9 cellular contexts compared by ENCODE assay signal in genomic region chr12:51049525-51049924, GRCh38. TPM values are rescaled to one million over a fixed set of nuclear protein-coding genes. Genes with fewer than 3 reads are reported as not detected.
DNase-seq lines count a peak whose midpoint lies in the region; ATAC-seq and TF ChIP-seq lines count a peak whose summit lies in the region.
"Had no signal": no experiment of that assay in that cellular context is flagged by ENCODE, and none has a peak within 500 bp of the region (broad histone marks: within the 10 kb centered on the region; RNA-seq: fewer than 3 reads in every experiment).

No MANE protein-coding gene starts in this region.

- H3K9me3 Mint-ChIP-seq in CD4-positive, alpha-beta T cell, result no peaks in the 10 kb centered on the region
- H3K9me3 Mint-ChIP-seq in MCF 10A (ENCODE audit: unreplicated experiment), result no peaks in the 10 kb centered on the region
- H3K9me3 Mint-ChIP-seq in naive B cell, result no peaks in the 10 kb centered on the region

- 65% methylated on average over 3 of the region's 3 CpGs for WGBS in prostate gland

- no TSS peak for BruUV-seq in MCF 10A (replicated peaks; lab: Mats Ljungman, UMichigan)

- no peaks in the 10 kb centered on the region for H3K36me3 ChIP-seq in prostate gland

- CTCF ChIA-PET in CD4-positive, alpha-beta T cell (lab: Charles Lee), result interaction anchor here (1.7 kb wide), 1 partner anchor 189 kb away, joined by 4 read pairs; the partner anchor contains the start of gene DAZAP2
- CTCF ChIA-PET in MCF 10A (lab: Yijun Ruan, JAX), result no interaction called here

- no peak for TF ChIP-seq CTCF in CD4-positive, alpha-beta T cell (IDR thresholded peaks at IDR 0.05)
- TF ChIP-seq CTCF in MCF 10A (IDR thresholded peaks at IDR 0.05; ENCODE audit: unreplicated experiment) (no peak), prostate gland (IDR thresholded peaks at IDR 0.05) (no peak)

- H3K4me3 ChIP-seq in Jurkat, Clone E6-1 (ENCODE audit: low read length), result peak overlapping the region; percentile 90
- H3K4me3 ChIP-seq in prostate gland, result peak overlapping the region in 1 of 2 donors; percentile 76

- H3K4me1 ChIP-seq in prostate gland (replicated peaks), result peaks cover 7% of the 10 kb centered on the region

- no peak for DNase-seq in CD4-positive, alpha-beta T cell
- DNase-seq in Jurkat, Clone E6-1 (ENCODE audit: low read depth, low spot score), result no peak
- no peak for DNase-seq in MCF 10A (ENCODE audit: unreplicated experiment)
- no peak for DNase-seq in naive B cell
- DNase-seq in NCI-H524 (lab: John Stamatoyannopoulos, UW), result no peak
- DNase-seq in prostate gland (ENCODE audit: low spot score), result no peak
- DNase-seq: body of pancreas had no signal

- peak overlapping the region; percentile 93 for H3K4me3 Mint-ChIP-seq in CD4-positive, alpha-beta T cell
- peak overlapping the region; percentile 94 for H3K4me3 Mint-ChIP-seq in MCF 10A (ENCODE audit: unreplicated experiment)
- H3K4me3 Mint-ChIP-seq in naive B cell, result peak overlapping the region in 6 of 8 donors; percentile 25 to 97 (median 95)

- H3K36me3 Mint-ChIP-seq in CD4-positive, alpha-beta T cell (ENCODE audit: low read depth), result peaks cover 47% of the 10 kb centered on the region
- H3K36me3 Mint-ChIP-seq in MCF 10A (ENCODE audit: insufficient read depth, unreplicated experiment) (peaks cover 45% of the 10 kb centered on the region), naive B cell (peaks cover 7 to 11% of the 10 kb centered on the region in 2 donors)

- no peaks in the 10 kb centered on the region for H3K27me3 ChIP-seq in CD4-positive, alpha-beta T cell (ENCODE audit: control insufficient read depth, insufficient read depth, low read length)
- H3K27me3 ChIP-seq in prostate gland (replicated peaks; ENCODE audit: insufficient read depth), result no peaks in the 10 kb centered on the region
- H3K27me3 ChIP-seq: body of pancreas had no signal

- no peak for TF ChIP-seq POLR2A in prostate gland (IDR thresholded peaks at IDR 0.05)

- H3K27ac ChIP-seq in CD4-positive, alpha-beta T cell (ENCODE audit: low read depth, low read length), result peak overlapping the region; percentile 22
- H3K27ac ChIP-seq in prostate gland, result no peak overlapping the region

- no peaks in the 10 kb centered on the region for H3K9me3 ChIP-seq in CD4-positive, alpha-beta T cell (ENCODE audit: control insufficient read depth, low read length)
- no peaks in the 10 kb centered on the region for H3K9me3 ChIP-seq in prostate gland
- H3K9me3 ChIP-seq: body of pancreas had no signal

- intact Hi-C loops in CD4-positive, alpha-beta T cell (cut with DNase I, micrococcal nuclease), result loop anchor here (2.0 to 5.0 kb wide), 5 partner anchors 168 to 647 kb away; partner anchors contain the start of genes DAZAP2 (in 2 of the 2), LARP4 (in 1 of the 2) and POU6F1 (in 1 of the 2)
- intact Hi-C loops in MCF 10A (cut with micrococcal nuclease) (loop anchor here (2.0 to 10.0 kb wide), 5 partner anchors 33 to 282 kb away; partner anchors contain the start of genes CSRNP2, DAZAP2 and POU6F1), prostate gland (cut with DNase I) (loop anchor here (5.0 to 10.0 kb wide), 2 partner anchors 33 to 165 kb away; partner anchors contain the start of genes CSRNP2 and POU6F1)

- peaks cover 39% of the 10 kb centered on the region for H3K4me1 Mint-ChIP-seq in CD4-positive, alpha-beta T cell (ENCODE audit: low read depth)
- peaks cover 7% of the 10 kb centered on the region for H3K4me1 Mint-ChIP-seq in MCF 10A (ENCODE audit: insufficient read depth, unreplicated experiment)
- peaks cover 22 to 40% (median 27%) of the 10 kb centered on the region in 3 donors for H3K4me1 Mint-ChIP-seq in naive B cell

- peak overlapping the region; percentile 93 for H3K27ac Mint-ChIP-seq in CD4-positive, alpha-beta T cell
- H3K27ac Mint-ChIP-seq in MCF 10A (ENCODE audit: low read depth, unreplicated experiment) (peak overlapping the region; percentile 93), naive B cell (peak overlapping the region in 2 of 6 donors; percentile 90 to 91)

- no peak for ATAC-seq in CD4-positive, alpha-beta T cell (ENCODE audit: poor library complexity)
- ATAC-seq in naive B cell (ENCODE audit: low read depth in 2 of 2) (no peak), HG03378 (IDR thresholded peaks at IDR 0.05; ENCODE audit: unreplicated experiment) (no peak), HG02885 (IDR thresholded peaks at IDR 0.05; ENCODE audit: poor library complexity, unreplicated experiment) (no peak)
- ATAC-seq: body of pancreas had no signal

- no peaks in the 10 kb centered on the region for H3K27me3 Mint-ChIP-seq in CD4-positive, alpha-beta T cell
- H3K27me3 Mint-ChIP-seq in MCF 10A (ENCODE audit: insufficient read depth, unreplicated experiment), result no peaks in the 10 kb centered on the region
- no peaks in the 10 kb centered on the region for H3K27me3 Mint-ChIP-seq in naive B cell

- POLR2A ChIA-PET in CD4-positive, alpha-beta T cell (lab: Charles Lee), result interaction anchor here (1.1 to 2.2 kb wide), 4 partner anchors 23 to 285 kb away, joined by 4 to 12 read pairs (median 7); partner anchors contain the start of genes ATF1, POU6F1 and SLC11A2
- POLR2A ChIA-PET in MCF 10A (lab: Yijun Ruan, JAX), result interaction anchor here (0.6 to 5.7 kb wide), 13 partner anchors 11 to 285 kb away, joined by 3 to 108 read pairs (median 4); partner anchors contain the start of genes ATF1, CSRNP2 and SLC11A2

RNA-seq across cellular contexts. Expression of gene LETMD1, which starts 1.4 kb away (rescaled TPM):
- total RNA-seq in CD4-positive, alpha-beta T cell, result 10 to 100 TPM; 51.8 to 54.1 TPM
- polyA plus RNA-seq in Jurkat, Clone E6-1 (2012; ENCODE audit: insufficient read depth, insufficient read length), result 67.5 TPM
- 60.5 and 65.8 TPM in 2 replicates for total RNA-seq in MCF 10A (2022)
- 10 to 100 TPM; 17.9 to 32.7 (median 24.8) TPM for polyA plus RNA-seq in naive B cell (ENCODE audit: low read depth in 6 of 6)
- 10 to 100 TPM; 63.3 to 63.6 TPM for total RNA-seq in prostate gland

RNA-seq across cellular contexts. Expression of gene SLC11A2, which starts 23.3 kb away (rescaled TPM):
- total RNA-seq in CD4-positive, alpha-beta T cell, result 10 to 100 TPM; 43.6 to 47.7 TPM
- polyA plus RNA-seq in Jurkat, Clone E6-1 (2012; ENCODE audit: insufficient read depth, insufficient read length), result 24.6 TPM
- total RNA-seq in MCF 10A (2022) (45.6 and 60.9 TPM in 2 replicates), prostate gland (10 to 100 TPM; 61.8 to 64.5 TPM)
- polyA plus RNA-seq in naive B cell (ENCODE audit: low read depth in 6 of 6), result 10 to 100 TPM in 2 of 6 donors, 1 to 10 TPM in 4; 7.7 to 14.5 (median 9.4) TPM

RNA-seq across cellular contexts. Expression of gene CSRNP2, which starts 33.9 kb away (rescaled TPM):
- total RNA-seq in CD4-positive, alpha-beta T cell, result 10 to 100 TPM; 14.4 to 16.5 TPM
- polyA plus RNA-seq in Jurkat, Clone E6-1 (2012; ENCODE audit: insufficient read depth, insufficient read length), result 19.4 TPM
- total RNA-seq in MCF 10A (2022) (41.4 and 46.3 TPM in 2 replicates), prostate gland (10 to 100 TPM; 27.3 to 46.1 TPM)
- polyA plus RNA-seq in naive B cell (ENCODE audit: low read depth in 6 of 6), result 1 to 10 TPM in 5 of 6 donors, not detected in 1; 1.8 to 6.9 (median 4.3) TPM
